23 cellular contexts compared by ENCODE assay signal in the genomic region with DNA sequence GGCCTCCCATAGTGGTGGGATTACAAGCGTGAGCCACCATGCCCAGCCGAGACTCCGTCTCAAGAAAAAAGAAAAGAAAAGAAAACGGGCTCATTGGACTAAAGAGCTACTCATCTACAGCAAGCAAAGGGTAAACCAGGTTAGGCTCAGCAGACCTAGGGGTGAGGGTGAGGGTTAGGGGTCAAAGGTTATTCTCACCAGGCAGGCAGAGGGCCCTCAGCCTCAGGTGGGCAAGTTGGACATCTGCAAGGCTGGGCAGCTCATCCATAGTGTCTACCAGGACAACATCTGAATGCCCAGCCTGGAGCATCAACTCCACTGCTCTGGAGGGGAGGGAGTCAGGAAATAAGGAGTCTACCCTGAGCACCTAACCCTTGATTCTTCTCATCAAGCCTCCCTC. TPM values are rescaled to one million over a fixed set of nuclear protein-coding genes. Genes with fewer than 3 reads are reported as not detected.
A peak's percentile ranks its signal among the peaks of the same experiment; 100 is the strongest.
DNase-seq lines count a peak whose midpoint lies in the region; ATAC-seq and TF ChIP-seq lines count a peak whose summit lies in the region.
"Had no signal": no experiment of that assay in that cellular context is flagged by ENCODE, and none has a peak within 500 bp of the region (broad histone marks: within the 10 kb centered on the region; RNA-seq: fewer than 3 reads in every experiment).

No MANE protein-coding gene starts in this region.

- H3K4me1 Mint-ChIP-seq in neural progenitor cell: peaks cover 38% of the 10 kb centered on the region

- H3F3A ChIP-seq in neural progenitor cell (ENCODE audit: low read depth): peaks cover 3% of the 10 kb centered on the region

- peak overlapping the region; percentile 51 for H3K4me3 Mint-ChIP-seq in neural progenitor cell
- H3K4me3 Mint-ChIP-seq: CD8-positive, alpha-beta memory T cell; HFFc6 had no signal

- H3K4me1 ChIP-seq in ascending aorta (peaks cover 5 to 21% of the 10 kb centered on the region in 2 donors), colonic mucosa (peaks cover 8% of the 10 kb centered on the region), neural progenitor cell (peaks cover 16% of the 10 kb centered on the region)

- intact Hi-C loops in ascending aorta (cut with DNase I): no loop called here
- intact Hi-C loops in colonic mucosa (cut with DNase I): no loop called here

- H3K4me3 ChIP-seq in ascending aorta: no peak overlapping the region
- peak overlapping the region; percentile 7 for H3K4me3 ChIP-seq in colonic mucosa
- H3K4me3 ChIP-seq in neural progenitor cell: no peak overlapping the region

- no peak for DNase-seq in ascending aorta (ENCODE audit: low spot score in 2 of 2)
- DNase-seq in colonic mucosa: no peak
- no peak for DNase-seq in neural progenitor cell (ENCODE audit: low spot score)
- no peak for DNase-seq in T1000 (lab: John Stamatoyannopoulos, UW)
- DNase-seq: ACHN; BE2C; C1 segment of cervical spinal cord; CD4-positive, CD25-positive, alpha-beta regulatory T cell; COR-L47; DMS 273 treated with DMSO at 0.1 percent for 48 hours; DMS53; DND-41; EL; GOT3; H7; HFFc6 had no signal

- H2AFZ ChIP-seq in neural progenitor cell (replicated peaks): no peak overlapping the region

- H3K79me2 ChIP-seq in neural progenitor cell (ENCODE audit: low read depth): no peaks in the 10 kb centered on the region

- H3K9ac ChIP-seq in colonic mucosa (ENCODE audit: low read depth in 2 of 2, low read length in 2 of 2) (peak overlapping the region in 1 of 2 donors; percentile 98), neural progenitor cell (no peak overlapping the region)

- H3K4me2 ChIP-seq in neural progenitor cell: no peak overlapping the region

- H3K9me3 ChIP-seq in ascending aorta (no peaks in the 10 kb centered on the region), colonic mucosa (no peaks in the 10 kb centered on the region), neural progenitor cell (ENCODE audit: low read depth) (no peaks in the 10 kb centered on the region)
- H3K9me3 ChIP-seq: BE2C had no signal

- no peaks in the 10 kb centered on the region for H4K20me1 ChIP-seq in neural progenitor cell (ENCODE audit: low read depth)

- ATAC-seq in HG03025 (IDR thresholded peaks at IDR 0.05; ENCODE audit: low FRiP score, unreplicated experiment) (no peak), GM18867 (IDR thresholded peaks at IDR 0.05; ENCODE audit: unreplicated experiment) (no peak)
- ATAC-seq: HCT116, HepG2 had no signal

- TF ChIP-seq CTCF in ascending aorta (IDR thresholded peaks at IDR 0.05) (no peak), colonic mucosa (IDR thresholded peaks at IDR 0.05) (no peak), neural progenitor cell (IDR thresholded peaks at IDR 0.05) (no peak)

- peak overlapping the region; percentile 27 for H3K27ac Mint-ChIP-seq in neural progenitor cell
- H3K27ac Mint-ChIP-seq: CD4-positive, CD25-positive, alpha-beta regulatory T cell; HFFc6; IgD-negative memory B cell had no signal

- no peaks in the 10 kb centered on the region for H3K9me3 Mint-ChIP-seq in neural progenitor cell
- H3K9me3 Mint-ChIP-seq: CD4-positive, CD25-positive, alpha-beta regulatory T cell; CD8-positive, alpha-beta memory T cell; HFFc6; IgD-negative memory B cell had no signal

- H3K27ac ChIP-seq in ascending aorta (peak overlapping the region; percentile 82 to 96), colonic mucosa (peak overlapping the region; percentile 98), neural progenitor cell (no peak overlapping the region)

- H3K27me3 Mint-ChIP-seq in neural progenitor cell (ENCODE audit: insufficient read depth, low read depth): peaks cover 4% of the 10 kb centered on the region

- peaks cover 9% of the 10 kb centered on the region for H3K36me3 Mint-ChIP-seq in neural progenitor cell
- H3K36me3 Mint-ChIP-seq: CD4-positive, CD25-positive, alpha-beta regulatory T cell had no signal

- H3K27me3 ChIP-seq in ascending aorta (no peaks in the 10 kb centered on the region), colonic mucosa (no peaks in the 10 kb centered on the region), neural progenitor cell (no peaks in the 10 kb centered on the region)
- H3K27me3 ChIP-seq: BE2C had no signal

- peaks cover 31 to 46% of the 10 kb centered on the region in 2 donors for H3K36me3 ChIP-seq in ascending aorta
- H3K36me3 ChIP-seq in colonic mucosa: no peaks in the 10 kb centered on the region
- no peaks in the 10 kb centered on the region for H3K36me3 ChIP-seq in neural progenitor cell
- H3K36me3 ChIP-seq: BE2C had no signal

RNA-seq across cellular contexts. Expression of a gene that starts 3.5 kb away (rescaled TPM):
- total RNA-seq in ascending aorta (39.8 TPM), colonic mucosa (100 to 1,000 TPM; 168 to 188 TPM), neural progenitor cell (ENCODE audit: low replicate concordance) (3.8 and 11.3 TPM in 2 replicates)

RNA-seq across cellular contexts. Expression of a gene that starts 5.6 kb away (rescaled TPM):
- total RNA-seq in ascending aorta (87.3 TPM), colonic mucosa (10 to 100 TPM; 42.2 to 66.1 TPM), neural progenitor cell (ENCODE audit: low replicate concordance) (26.1 and 26.4 TPM in 2 replicates)

RNA-seq across cellular contexts. Expression of a gene that starts 15.6 kb away (rescaled TPM):
- total RNA-seq in ascending aorta (5.9 TPM), colonic mucosa (1 to 10 TPM in 1 of 2 donors, under 1 TPM in 1; 0.89 to 1.5 TPM), neural progenitor cell (ENCODE audit: low replicate concordance) (31.6 and 47.1 TPM in 2 replicates)

RNA-seq across cellular contexts. Expression of a gene that starts 33.8 kb away (rescaled TPM):
- total RNA-seq in ascending aorta (36.7 TPM), colonic mucosa (10 to 100 TPM; 12.8 to 21.1 TPM), neural progenitor cell (ENCODE audit: low replicate concordance) (2.4 and 13.7 TPM in 2 replicates)
- total RNA-seq: G401 had no signal
